Comparison of ENCODE assay signal across 2 cellular contexts in genomic region chr6:70574643-70575042, GRCh38.
TF ChIP-seq lines count a peak whose summit lies in the region.

No MANE protein-coding gene starts in this region.

TF ChIP-seq in HepG2, 621 proteins besides CTCF, POLR2A, EP300 and RAD21:
- no peak for TF ChIP-seq FOXC1 (CRISPR knock-in tag; IDR thresholded peaks at IDR 0.05; ENCODE audit: borderline replicate concordance)
- no peak for TF ChIP-seq KDM5B (CRISPR knock-in tag; IDR thresholded peaks at IDR 0.05; ENCODE audit: borderline replicate concordance)
- peak; percentile 74; the same call in 1 of the 2 replicates for TF ChIP-seq ZNF121 (CRISPR knock-in tag; IDR thresholded peaks at IDR 0.05)
- no peak for TF ChIP-seq HNF4A (CRISPR knock-in tag; IDR thresholded peaks at IDR 0.05)

TF ChIP-seq in K562, 482 proteins besides CTCF, POLR2A, EP300 and RAD21:
- no peak for TF ChIP-seq FOXJ3 (CRISPR knock-in tag; IDR thresholded peaks at IDR 0.05)
- TF ChIP-seq ZKSCAN8 (CRISPR knock-in tag; IDR thresholded peaks at IDR 0.05) = no peak
- TF ChIP-seq GATAD2B (IDR thresholded peaks at IDR 0.05; ENCODE audit: borderline replicate concordance) = no peak
- no peak for TF ChIP-seq CREB5 (CRISPR knock-in tag; IDR thresholded peaks at IDR 0.05)
- TF ChIP-seq TARDBP (IDR thresholded peaks at IDR 0.05) = no peak
- TF ChIP-seq, protein P1, sequence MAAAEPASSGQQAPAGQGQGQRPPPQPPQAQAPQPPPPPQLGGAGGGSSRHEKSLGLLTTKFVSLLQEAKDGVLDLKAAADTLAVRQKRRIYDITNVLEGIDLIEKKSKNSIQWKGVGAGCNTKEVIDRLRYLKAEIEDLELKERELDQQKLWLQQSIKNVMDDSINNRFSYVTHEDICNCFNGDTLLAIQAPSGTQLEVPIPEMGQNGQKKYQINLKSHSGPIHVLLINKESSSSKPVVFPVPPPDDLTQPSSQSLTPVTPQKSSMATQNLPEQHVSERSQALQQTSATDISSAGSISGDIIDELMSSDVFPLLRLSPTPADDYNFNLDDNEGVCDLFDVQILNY (CRISPR knock-in tag; IDR thresholded peaks at IDR 0.05) = no peak
- TF ChIP-seq, protein P2, sequence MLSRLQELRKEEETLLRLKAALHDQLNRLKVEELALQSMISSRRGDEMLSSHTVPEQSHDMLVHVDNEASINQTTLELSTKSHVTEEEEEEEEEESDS (CRISPR knock-in tag; IDR thresholded peaks at IDR 0.05) = no peak
- no peak for TF ChIP-seq ZNF830 (CRISPR knock-in tag; IDR thresholded peaks at IDR 0.05)
- no peak for TF ChIP-seq HDAC3 (IDR thresholded peaks at IDR 0.05; ENCODE audit: borderline replicate concordance, partially characterized antibody)
- TF ChIP-seq SAP30 (IDR thresholded peaks at IDR 0.05; ENCODE audit: borderline replicate concordance, insufficient read depth, low read depth, low read length, poor library complexity, severe bottlenecking) = no peak
- TF ChIP-seq ZNF445 (CRISPR knock-in tag; IDR thresholded peaks at IDR 0.05; ENCODE audit: low read depth) = no peak
- peak; percentile 53 for TF ChIP-seq RBM25 (IDR thresholded peaks at IDR 0.05; ENCODE audit: low read depth, low read length, severe bottlenecking)
- peak; percentile 96 for TF ChIP-seq ZNF121 (CRISPR knock-in tag; conservative IDR thresholded peaks at IDR 0.05)
- no peak for TF ChIP-seq BRF1 (IDR thresholded peaks at IDR 0.05; ENCODE audit: borderline replicate concordance, extremely low read depth, insufficient read length)
TF ChIP-seq in K562: peak in this region for 2.
